ENCODE assay signal across 14 cellular contexts in the genomic region with DNA sequence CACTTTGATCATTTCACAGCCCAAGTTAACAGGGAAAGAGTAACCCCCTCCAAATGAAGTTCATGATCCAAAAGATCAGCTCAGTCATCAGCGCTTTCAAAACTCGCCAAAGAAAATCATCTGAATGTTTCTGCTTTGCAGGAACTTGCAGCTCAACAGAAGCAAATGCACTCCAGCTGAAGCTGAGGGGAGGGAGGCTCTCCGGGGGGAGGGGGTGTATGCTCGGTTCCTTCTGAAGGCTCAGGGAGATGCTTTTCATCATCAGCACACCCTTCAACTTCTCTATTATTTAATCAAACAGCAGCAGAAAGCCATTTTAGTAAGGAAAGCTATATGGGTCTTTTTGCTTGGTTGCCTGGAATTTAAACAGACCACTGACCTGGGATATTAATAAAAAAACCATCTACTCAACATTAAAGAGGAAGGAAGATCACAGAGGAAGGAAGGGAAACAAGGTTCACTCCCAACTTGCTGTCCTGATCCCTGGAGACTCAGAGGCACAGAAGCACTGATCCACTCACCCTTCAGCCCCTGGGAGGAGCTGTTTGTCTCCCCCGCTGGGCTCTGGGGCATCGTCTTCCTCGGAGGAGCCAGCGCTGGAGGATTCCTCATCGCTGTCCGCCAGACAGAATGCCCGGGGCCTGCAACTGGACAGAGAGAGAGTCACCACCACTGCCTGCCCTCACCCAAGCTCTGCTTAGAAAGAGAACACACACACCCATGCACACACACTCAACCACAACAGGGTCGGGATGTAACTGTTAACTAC. TPM values are rescaled to one million over a fixed set of nuclear protein-coding genes. Genes with fewer than 3 reads are reported as not detected.
DNase-seq lines count a peak whose midpoint lies in the region; ATAC-seq and TF ChIP-seq lines count a peak whose summit lies in the region.
"Had no signal": no experiment of that assay in that cellular context is flagged by ENCODE, and none has a peak within 500 bp of the region (broad histone marks: within the 10 kb centered on the region; RNA-seq: fewer than 3 reads in every experiment).

No MANE protein-coding gene starts in this region.

- H3K27me3 ChIP-seq in WERI-Rb-1 (ENCODE audit: insufficient read depth, low read depth, severe bottlenecking) (no peaks in the 10 kb centered on the region), skeletal muscle tissue (ENCODE audit: control insufficient read depth in 3 of 3, insufficient read depth in 3 of 3, low read length in 3 of 3) (no peaks in the 10 kb centered on the region)

- ATAC-seq in activated CD8-positive, alpha-beta T cell treated with anti-CD3 and anti-CD28 coated beads, Interleukin-2, amount 10 ng/mL, durations not matched to agents 7 days and 5 days = no peak
- ATAC-seq: left lobe of liver had no signal

- H3K4me1 Mint-ChIP-seq in activated CD8-positive, alpha-beta T cell treated with anti-CD3 and anti-CD28 coated beads, Interleukin-2, amount 10 ng/mL, durations not matched to agents 7 days and 5 days (ENCODE audit: low read depth) = no peaks in the 10 kb centered on the region

- H3K27ac ChIP-seq in WERI-Rb-1 (no peak overlapping the region), skeletal muscle tissue (ENCODE audit: low read depth, low read length) (peak overlapping the region; percentile 89)

- DNase-seq in EH (ENCODE audit: low read depth) (peak; percentile 54), WERI-Rb-1 (no peak), hepatic stellate cell (ENCODE audit: low spot score) (peak; percentile 36), SHP77 treated with DMSO at 0.1 percent for 48 hours (lab: John Stamatoyannopoulos, UW) (no peak), germinal center (ENCODE audit: low spot score) (no peak), SKM-1 (lab: John Stamatoyannopoulos, UW; ENCODE audit: unreplicated experiment) (no peak)
- no peak for DNase-seq in activated CD8-positive, alpha-beta T cell treated with anti-CD3 and anti-CD28 coated beads, Interleukin-2, amount 10 ng/mL, durations not matched to agents 7 days and 5 days
- DNase-seq: activated naive CD4-positive, alpha-beta T cell treated with anti-CD3 and anti-CD28 coated beads, Interleukin-2, amount 50 U/mL, for 16 hours; dermis blood vessel endothelial cell; GF-D8; NCI-H1417 treated with DMSO at 0.1 percent for 48 hours; NCI-H446 treated with DMSO at 0.1 percent for 48 hours had no signal

- no peaks in the 10 kb centered on the region for H3K9me3 Mint-ChIP-seq in activated CD8-positive, alpha-beta T cell treated with anti-CD3 and anti-CD28 coated beads, Interleukin-2, amount 10 ng/mL, durations not matched to agents 7 days and 5 days (ENCODE audit: insufficient read depth)

- peaks cover 28% of the 10 kb centered on the region for H3K36me3 Mint-ChIP-seq in activated CD8-positive, alpha-beta T cell treated with anti-CD3 and anti-CD28 coated beads, Interleukin-2, amount 10 ng/mL, durations not matched to agents 7 days and 5 days (ENCODE audit: low read depth)

- H3K9me3 ChIP-seq in WERI-Rb-1 (ENCODE audit: severe bottlenecking) (no peaks in the 10 kb centered on the region), skeletal muscle tissue (ENCODE audit: control insufficient read depth in 3 of 3, low read length in 3 of 3) (no peaks in the 10 kb centered on the region)

- CTCF ChIA-PET in activated CD8-positive, alpha-beta T cell treated with anti-CD3 and anti-CD28 coated beads, Interleukin-2, amount 10 ng/mL, durations not matched to agents 7 days and 5 days (lab: Charles Lee) = interaction anchor here (0.7 to 1.4 kb wide), 3 partner anchors 21 to 127 kb away, joined by 3 to 6 read pairs (median 4); no protein-coding TSS in a partner anchor

- 0 out of 2 replicates have a peak, but pooled peaks have one; percentile 9 for TF ChIP-seq CTCF in WERI-Rb-1 (IDR thresholded peaks at IDR 0.05; ENCODE audit: low read depth, low read length)

- H3K4me3 ChIP-seq in WERI-Rb-1 (ENCODE audit: low read depth, low read length) (no peak overlapping the region), skeletal muscle tissue (ENCODE audit: low read length in 3 of 3) (no peak overlapping the region)

- H3K4me1 ChIP-seq in skeletal muscle tissue (ENCODE audit: control insufficient read depth in 3 of 3, insufficient read depth in 3 of 3, low read length in 3 of 3) = peaks cover 79 to 91% (median 84%) of the 10 kb centered on the region in 3 donors

- H3K9ac ChIP-seq in skeletal muscle tissue (ENCODE audit: low read depth in 1 of 3, low read length in 3 of 3) = peak overlapping the region in 2 of 3 donors; percentile 1 to 63

- no peak overlapping the region for H3K27ac Mint-ChIP-seq in activated CD8-positive, alpha-beta T cell treated with anti-CD3 and anti-CD28 coated beads, Interleukin-2, amount 10 ng/mL, durations not matched to agents 7 days and 5 days

- H3K27me3 Mint-ChIP-seq in activated CD8-positive, alpha-beta T cell treated with anti-CD3 and anti-CD28 coated beads, Interleukin-2, amount 10 ng/mL, durations not matched to agents 7 days and 5 days (ENCODE audit: low read depth) = no peaks in the 10 kb centered on the region

- H3K36me3 ChIP-seq in WERI-Rb-1 = peaks cover 83% of the 10 kb centered on the region
- peaks cover 0 to 15% (median 4%) of the 10 kb centered on the region in 3 donors for H3K36me3 ChIP-seq in skeletal muscle tissue (ENCODE audit: control insufficient read depth in 3 of 3, insufficient read depth in 3 of 3, low read length in 3 of 3)

- POLR2A ChIA-PET in activated CD8-positive, alpha-beta T cell treated with anti-CD3 and anti-CD28 coated beads, Interleukin-2, amount 10 ng/mL, durations not matched to agents 7 days and 5 days (lab: Charles Lee) = interaction anchor here (4.2 kb wide), 1 partner anchor 8 kb away, joined by 16 read pairs; no protein-coding TSS in a partner anchor

- no peak overlapping the region for H3K4me3 Mint-ChIP-seq in activated CD8-positive, alpha-beta T cell treated with anti-CD3 and anti-CD28 coated beads, Interleukin-2, amount 10 ng/mL, durations not matched to agents 7 days and 5 days

RNA-seq across cellular contexts. Expression of a gene that starts 24.6 kb away (rescaled TPM):
- 5.7 TPM for total RNA-seq in skeletal muscle tissue
- 10 to 100 TPM; 13.0 to 17.9 TPM for total RNA-seq in activated CD8-positive, alpha-beta T cell treated with anti-CD3 and anti-CD28 coated beads, Interleukin-2, amount 10 ng/mL, durations not matched to agents 7 days and 5 days

Comparison
In these comparisons a context has a peak if more than half of its experiments do, and no peak if none do; other contexts are left out.
1. DNase-seq: peak in EH (single experiment) and hepatic stellate cell (single experiment); none in WERI-Rb-1 (single experiment), activated CD8-positive, alpha-beta T cell treated with anti-CD3 and anti-CD28 coated beads, Interleukin-2, amount 10 ng/mL, durations not matched to agents 7 days and 5 days (single experiment), SHP77 treated with DMSO at 0.1 percent for 48 hours (single experiment), germinal center (single experiment) and SKM-1 (single experiment).